8 cellular contexts compared by ENCODE assay signal in the genomic region with DNA sequence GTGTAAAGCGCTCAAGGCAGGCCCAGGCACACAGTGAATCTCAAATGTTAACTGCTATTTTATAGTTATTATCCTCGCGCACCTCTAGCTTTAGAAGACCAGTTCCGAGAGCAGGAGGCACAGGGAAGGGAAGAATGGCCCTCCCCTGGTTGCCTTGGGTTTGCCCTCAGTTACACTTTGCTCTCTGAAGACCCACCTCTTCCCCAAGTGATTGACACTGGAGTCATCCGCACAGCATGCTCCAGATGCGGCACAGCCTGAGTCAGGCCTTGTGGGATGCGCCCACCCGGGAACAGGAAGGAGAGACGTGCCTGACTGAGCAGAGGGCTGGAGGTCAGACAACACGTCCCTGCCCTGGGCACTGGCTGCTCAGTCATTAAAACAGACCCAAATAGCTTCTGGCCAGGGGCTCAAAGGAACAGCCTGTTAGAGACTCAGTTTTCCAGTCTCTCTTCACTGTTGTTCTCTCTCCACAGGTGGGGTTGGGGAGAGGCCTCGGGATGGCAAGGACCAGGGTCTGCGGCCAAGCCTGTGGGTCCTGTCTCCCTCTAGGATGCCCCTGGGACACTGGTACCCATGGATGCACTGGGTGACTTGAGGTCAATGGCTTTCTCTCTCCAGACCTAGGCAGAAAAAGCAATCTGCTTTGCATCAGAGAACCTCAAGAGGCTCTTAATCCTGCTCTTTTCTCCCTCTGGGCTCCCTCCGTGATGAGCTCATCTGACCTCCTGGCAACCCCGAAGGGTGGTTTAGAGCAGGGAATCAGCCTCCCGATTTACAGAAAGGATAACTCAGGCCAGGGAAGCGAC. TPM values are rescaled to one million over a fixed set of nuclear protein-coding genes. Genes with fewer than 3 reads are reported as not detected.
A peak's percentile ranks its signal among the peaks of the same experiment; 100 is the strongest.
DNase-seq lines count a peak whose midpoint lies in the region; ATAC-seq and TF ChIP-seq lines count a peak whose summit lies in the region.

No MANE protein-coding gene starts in this region.

- intact Hi-C loops in lower lobe of right lung (cut with DNase I), result no loop called here
- intact Hi-C loops in activated T-helper 2 cell treated with anti-CD3 and anti-CD28 coated beads, Interferon-gamma antibody, Interleukin-2, Interleukin-4, amounts not matched to agents 10 μg/mL and 5 μg/mL and 100 μg/mL, durations not matched to agents 14 hours and 24 hours and 36 hours (cut with micrococcal nuclease), result no loop called here

- no peak for ATAC-seq in lower lobe of right lung
- ATAC-seq in GM21619 (IDR thresholded peaks at IDR 0.05; ENCODE audit: unreplicated experiment), result no peak
- no peak for ATAC-seq in GM18873 (IDR thresholded peaks at IDR 0.05; ENCODE audit: low FRiP score, unreplicated experiment)

- no peaks in the 10 kb centered on the region for H3K9me3 Mint-ChIP-seq in activated T-helper 2 cell treated with anti-CD3 and anti-CD28 coated beads, Interferon-gamma antibody, Interleukin-2, Interleukin-4, amounts not matched to agents 10 μg/mL and 5 μg/mL and 100 μg/mL, durations not matched to agents 14 hours and 24 hours and 36 hours

- no peak overlapping the region for H3K27ac ChIP-seq in caudate nucleus (ENCODE audit: low read depth, low read length)
- H3K27ac ChIP-seq in lower lobe of right lung, result peak overlapping the region; percentile 75

- no peaks in the 10 kb centered on the region for H3K9me3 ChIP-seq in lower lobe of right lung

- H3K36me3 ChIP-seq in lower lobe of right lung, result no peaks in the 10 kb centered on the region

- DNase-seq in GM03348 (ENCODE audit: low spot score) (peak; percentile 74), NCI-H460 (ENCODE audit: extremely low read depth, low read depth) (peak; percentile 78), caudate nucleus (lab: John Stamatoyannopoulos, UW) (peak in 35 of 61 donors; percentile 7 to 75 (median 30)), lower lobe of right lung (no peak), amygdala (lab: John Stamatoyannopoulos, UW) (no peak)
- no peak for DNase-seq in activated T-helper 2 cell treated with anti-CD3 and anti-CD28 coated beads, Interferon-gamma antibody, Interleukin-2, Interleukin-4, amounts not matched to agents 10 μg/mL and 5 μg/mL and 100 μg/mL, durations not matched to agents 14 hours and 24 hours and 36 hours (ENCODE audit: low spot score)

- no peaks in the 10 kb centered on the region for H3K36me3 Mint-ChIP-seq in activated T-helper 2 cell treated with anti-CD3 and anti-CD28 coated beads, Interferon-gamma antibody, Interleukin-2, Interleukin-4, amounts not matched to agents 10 μg/mL and 5 μg/mL and 100 μg/mL, durations not matched to agents 14 hours and 24 hours and 36 hours (ENCODE audit: low read depth)

- H3K4me1 Mint-ChIP-seq in activated T-helper 2 cell treated with anti-CD3 and anti-CD28 coated beads, Interferon-gamma antibody, Interleukin-2, Interleukin-4, amounts not matched to agents 10 μg/mL and 5 μg/mL and 100 μg/mL, durations not matched to agents 14 hours and 24 hours and 36 hours (ENCODE audit: low read depth), result peaks cover 14% of the 10 kb centered on the region

- no peak overlapping the region for H3K4me3 ChIP-seq in lower lobe of right lung

- TF ChIP-seq CTCF in lower lobe of right lung (IDR thresholded peaks at IDR 0.05), result no peak

- H3K27me3 ChIP-seq in lower lobe of right lung (ENCODE audit: low read depth), result no peaks in the 10 kb centered on the region

- H3K4me3 Mint-ChIP-seq in activated T-helper 2 cell treated with anti-CD3 and anti-CD28 coated beads, Interferon-gamma antibody, Interleukin-2, Interleukin-4, amounts not matched to agents 10 μg/mL and 5 μg/mL and 100 μg/mL, durations not matched to agents 14 hours and 24 hours and 36 hours (ENCODE audit: low read depth), result no peak overlapping the region

- no peak overlapping the region for H3K27ac Mint-ChIP-seq in activated T-helper 2 cell treated with anti-CD3 and anti-CD28 coated beads, Interferon-gamma antibody, Interleukin-2, Interleukin-4, amounts not matched to agents 10 μg/mL and 5 μg/mL and 100 μg/mL, durations not matched to agents 14 hours and 24 hours and 36 hours

- no peaks in the 10 kb centered on the region for H3K27me3 Mint-ChIP-seq in activated T-helper 2 cell treated with anti-CD3 and anti-CD28 coated beads, Interferon-gamma antibody, Interleukin-2, Interleukin-4, amounts not matched to agents 10 μg/mL and 5 μg/mL and 100 μg/mL, durations not matched to agents 14 hours and 24 hours and 36 hours (ENCODE audit: low read depth)

- H3K4me1 ChIP-seq in lower lobe of right lung, result peaks cover 33% of the 10 kb centered on the region

RNA-seq across cellular contexts. Expression of a gene that starts 13.6 kb away (rescaled TPM):
- total RNA-seq in NCI-H460 (2014; rRNA removed; shearing (Covaris generic)), result 8.3 and 8.5 TPM in 2 replicates
- polyA plus RNA-seq in NCI-H460 (2014; cell fraction: nucleus; rRNA removed), result 14.1 and 22.9 TPM in 2 replicates
- 55.9 TPM for total RNA-seq in lower lobe of right lung
- total RNA-seq in activated T-helper 2 cell treated with anti-CD3 and anti-CD28 coated beads, Interferon-gamma antibody, Interleukin-2, Interleukin-4, amounts not matched to agents 10 μg/mL and 5 μg/mL and 100 μg/mL, durations not matched to agents 14 hours and 24 hours and 36 hours, result 36.7 and 41.4 TPM in 2 replicates

RNA-seq across cellular contexts. Expression of a gene that starts 43.3 kb away (rescaled TPM):
- 13.1 TPM in 2 replicates for total RNA-seq in NCI-H460 (2014; rRNA removed; shearing (Covaris generic))
- polyA plus RNA-seq in NCI-H460 (2014; cell fraction: nucleus; rRNA removed), result 10.6 and 10.7 TPM in 2 replicates
- 6.4 TPM for total RNA-seq in lower lobe of right lung
- total RNA-seq in activated T-helper 2 cell treated with anti-CD3 and anti-CD28 coated beads, Interferon-gamma antibody, Interleukin-2, Interleukin-4, amounts not matched to agents 10 μg/mL and 5 μg/mL and 100 μg/mL, durations not matched to agents 14 hours and 24 hours and 36 hours, result 11.4 and 12.5 TPM in 2 replicates

Comparison
In these comparisons a context has a peak if more than half of its experiments do, and no peak if none do; other contexts are left out.
1. DNase-seq: peak in GM03348 (single experiment), NCI-H460 (single experiment) and caudate nucleus (35 of 61); none in lower lobe of right lung (single experiment), amygdala (0 of 56) and activated T-helper 2 cell treated with anti-CD3 and anti-CD28 coated beads, Interferon-gamma antibody, Interleukin-2, Interleukin-4, amounts not matched to agents 10 μg/mL and 5 μg/mL and 100 μg/mL, durations not matched to agents 14 hours and 24 hours and 36 hours (single experiment).